Comparison of ENCODE assay signal across 8 cellular contexts in the genomic region with DNA sequence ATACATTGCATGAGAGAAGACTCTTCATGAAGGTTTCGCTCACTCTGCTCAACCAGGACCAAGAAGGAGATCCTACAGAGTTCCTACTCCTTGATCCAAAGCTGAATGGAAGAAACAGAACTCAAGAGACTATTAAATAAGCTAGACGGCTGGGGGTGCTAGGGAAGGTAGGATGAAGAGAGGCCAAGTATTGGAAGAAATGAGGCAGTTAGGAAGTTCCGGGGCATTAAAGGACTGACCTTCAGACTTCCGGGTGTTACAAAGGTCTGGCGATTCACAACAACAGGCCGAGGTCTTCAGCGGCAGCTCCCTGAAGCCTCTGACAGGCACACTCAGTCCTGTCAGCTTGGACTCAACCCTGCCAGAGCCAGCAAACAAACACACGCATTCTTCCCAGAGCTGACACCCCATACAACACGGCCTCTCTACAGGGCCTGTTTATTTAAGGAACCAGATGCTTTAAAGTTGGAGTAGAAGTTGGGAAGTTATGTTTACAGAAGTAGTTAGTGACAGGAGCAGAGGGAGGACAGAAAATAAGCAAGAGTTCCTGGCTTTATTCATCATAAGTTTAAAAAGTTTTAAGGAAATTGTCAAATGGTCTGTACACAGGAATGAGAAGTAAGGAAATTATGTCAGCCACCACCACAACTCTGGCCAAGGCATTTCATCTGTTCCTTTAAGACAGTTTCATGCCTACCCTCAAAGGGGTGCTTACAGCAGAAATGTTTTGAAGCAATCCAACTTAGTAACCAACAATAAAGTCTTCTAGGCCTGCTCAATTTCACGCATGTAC. TPM values are rescaled to one million over a fixed set of nuclear protein-coding genes. Genes with fewer than 3 reads are reported as not detected.
DNase-seq lines count a peak whose midpoint lies in the region; ATAC-seq and TF ChIP-seq lines count a peak whose summit lies in the region.

No MANE protein-coding gene starts in this region.

- peak overlapping the region in 10 of 12 donors; percentile 4 to 46 (median 38) for H3K4me3 ChIP-seq in heart left ventricle

- H3K36me3 ChIP-seq in heart left ventricle, result no peaks in the 10 kb centered on the region

- ATAC-seq in heart left ventricle (peak; percentile 72 to 82 (median 79)), sciatic nerve (peak; percentile 70), HG03520 (IDR thresholded peaks at IDR 0.05; ENCODE audit: unreplicated experiment) (no peak)

- no peak for TF ChIP-seq CTCF in VCaP (conservative IDR thresholded peaks at IDR 0.05)
- no peak for TF ChIP-seq CTCF in heart left ventricle (IDR thresholded peaks at IDR 0.05)

- peak overlapping the region; percentile 72 for H3K27ac ChIP-seq in VCaP
- H3K27ac ChIP-seq in heart left ventricle, result peak overlapping the region; percentile 83 to 95 (median 88)

- 15 to 18% (median 16%) methylated on average over 10 of the region's 10 CpGs for WGBS in heart left ventricle, 4 donors

- intact Hi-C loops in heart left ventricle (cut with DNase I), result loop anchor here in 3 of 10 donors (5.0 to 10.0 kb wide), 2 partner anchors 41 to 48 kb away; no protein-coding TSS in a partner anchor
- intact Hi-C loops in sciatic nerve (cut with DNase I), result no loop called here

- TF ChIP-seq POLR2A in heart left ventricle (IDR thresholded peaks at IDR 0.05), result peak in 1 of 2 donors; percentile 49

- no peaks in the 10 kb centered on the region for H3K27me3 ChIP-seq in heart left ventricle

- DNase-seq in ELF-1 (ENCODE audit: low read depth, low spot score) (peak; percentile 71), heart left ventricle (peak; percentile 65 to 88 (median 79)), sciatic nerve (ENCODE audit: low spot score) (no peak), ureter (ENCODE audit: low spot score) (no peak), HK-2 (ENCODE audit: unreplicated experiment) (no peak)
- DNase-seq in activated CD4-positive, CD25-positive, alpha-beta regulatory T cell (lab: John Stamatoyannopoulos, UW), result no peak

- H3K4me1 ChIP-seq in heart left ventricle, result peaks cover 18 to 87% (median 68%) of the 10 kb centered on the region in 12 donors

- no peaks in the 10 kb centered on the region for H3K9me3 ChIP-seq in heart left ventricle

RNA-seq across cellular contexts. Expression of a gene that starts 4.7 kb away (rescaled TPM):
- total RNA-seq in heart left ventricle (100 to 1,000 TPM in 7 of 9 donors, 10 to 100 TPM in 2; 75.5 to 346 (median 165) TPM), sciatic nerve (111 TPM), ureter (63.8 TPM)
- 100 to 1,000 TPM in 1 of 2 donors, 10 to 100 TPM in 1; 36.9 to 133 TPM for polyA plus RNA-seq in heart left ventricle

RNA-seq across cellular contexts. Expression of a gene that starts 33.3 kb away (rescaled TPM):
- 10 to 100 TPM; 24.3 to 74.9 (median 61.0) TPM for total RNA-seq in heart left ventricle
- 10 to 100 TPM; 31.5 to 94.7 TPM for polyA plus RNA-seq in heart left ventricle
- total RNA-seq in sciatic nerve, result 44.8 TPM
- 78.1 TPM for total RNA-seq in ureter

Comparison
In these comparisons a context has a peak if more than half of its experiments do, and no peak if none do; other contexts are left out.
1. DNase-seq: peak in ELF-1 (single experiment) and heart left ventricle (5 of 5); none in sciatic nerve (single experiment), ureter (single experiment), activated CD4-positive, CD25-positive, alpha-beta regulatory T cell (0 of 4) and HK-2 (single experiment).